29 cellular contexts compared by ENCODE assay signal in genomic region chr18:36593001-36593400, GRCh38.
DNase-seq lines count a peak whose midpoint lies in the region; ATAC-seq, FAIRE-seq and TF ChIP-seq lines count a peak whose summit lies in the region.
"Had no signal": no experiment of that assay in that cellular context is flagged by ENCODE, and none has a peak within 500 bp of the region (broad histone marks: within the 10 kb centered on the region; RNA-seq: fewer than 3 reads in every experiment).

No MANE protein-coding gene starts in this region.

- no peak overlapping the region for H3K9ac ChIP-seq in astrocyte (ENCODE audit: low read length)

- no peak overlapping the region for H3K4me2 ChIP-seq in astrocyte (ENCODE audit: low read length)

- H3K79me2 ChIP-seq in astrocyte (ENCODE audit: insufficient read depth, low read length): no peaks in the 10 kb centered on the region

- no peak overlapping the region for H3K27ac ChIP-seq in astrocyte (ENCODE audit: low read depth, low read length)
- no peak overlapping the region for H3K27ac ChIP-seq in adrenal gland
- H3K27ac ChIP-seq: heart left ventricle, thyroid gland had no signal

- H2AFZ ChIP-seq in astrocyte (ENCODE audit: low read depth, low read length): no peak overlapping the region

- H3K4me1 ChIP-seq in astrocyte (ENCODE audit: insufficient read depth, low read length): peaks cover 27% of the 10 kb centered on the region
- no peaks in the 10 kb centered on the region for H3K4me1 ChIP-seq in adrenal gland (replicated peaks in 1 of 2)
- H3K4me1 ChIP-seq: thyroid gland had no signal

- H3K9me3 Mint-ChIP-seq in HFFc6: no peaks in the 10 kb centered on the region
- peaks cover 6% of the 10 kb centered on the region for H3K9me3 Mint-ChIP-seq in astrocyte (ENCODE audit: unreplicated experiment)
- H3K9me3 Mint-ChIP-seq: activated CD4-positive, alpha-beta memory T cell treated with anti-CD3 and anti-CD28 coated beads for 36 hours; activated naive CD8-positive, alpha-beta T cell treated with anti-CD3 and anti-CD28 coated beads for 36 hours; mesothelial cell of epicardium; naive thymus-derived CD8-positive, alpha-beta T cell; stimulated activated naive CD8-positive, alpha-beta T cell treated with anti-CD3 and anti-CD28 coated beads, Interleukin-15, Interleukin-2, amounts not matched to agents 100 ng/mL and 50 ng/mL, for 24 hours had no signal

- no peaks in the 10 kb centered on the region for H3K27me3 ChIP-seq in astrocyte (ENCODE audit: insufficient read depth, low read length)
- H3K27me3 ChIP-seq in adrenal gland: no peaks in the 10 kb centered on the region
- H3K27me3 ChIP-seq: heart left ventricle, thyroid gland had no signal

- H3K27me3 Mint-ChIP-seq in HFFc6 (ENCODE audit: insufficient read depth): peaks cover 2% of the 10 kb centered on the region; the same call in 1 of the 2 replicates
- H3K27me3 Mint-ChIP-seq in astrocyte (ENCODE audit: low read depth, unreplicated experiment): peaks cover 6% of the 10 kb centered on the region
- H3K27me3 Mint-ChIP-seq: activated CD4-positive, alpha-beta memory T cell treated with anti-CD3 and anti-CD28 coated beads for 36 hours; activated naive CD8-positive, alpha-beta T cell treated with anti-CD3 and anti-CD28 coated beads for 36 hours; stimulated activated naive CD8-positive, alpha-beta T cell treated with anti-CD3 and anti-CD28 coated beads, Interleukin-15, Interleukin-2, amounts not matched to agents 100 ng/mL and 50 ng/mL, for 24 hours had no signal

- no peak for FAIRE-seq in astrocyte (lab: Jason Lieb, UNC)

- H3K36me3 Mint-ChIP-seq in HFFc6 (ENCODE audit: low read depth) (no peaks in the 10 kb centered on the region), astrocyte (ENCODE audit: low read depth, unreplicated experiment) (peaks cover 2% of the 10 kb centered on the region)
- H3K36me3 Mint-ChIP-seq: activated CD4-positive, alpha-beta memory T cell treated with anti-CD3 and anti-CD28 coated beads for 36 hours; activated naive CD8-positive, alpha-beta T cell treated with anti-CD3 and anti-CD28 coated beads for 36 hours; CD8-positive, alpha-beta memory T cell; mesothelial cell of epicardium; naive thymus-derived CD8-positive, alpha-beta T cell had no signal

- H4K20me1 ChIP-seq in astrocyte (ENCODE audit: insufficient read depth, low read length): no peaks in the 10 kb centered on the region

- no peak for ATAC-seq in HG02885 (IDR thresholded peaks at IDR 0.05; ENCODE audit: poor library complexity, unreplicated experiment)
- ATAC-seq: heart left ventricle; left lobe of liver; naive thymus-derived CD8-positive, alpha-beta T cell had no signal

- no peak for TF ChIP-seq POLR2A in adrenal gland (IDR thresholded peaks at IDR 0.05)

- no peaks in the 10 kb centered on the region for H3K9me3 ChIP-seq in astrocyte (ENCODE audit: insufficient read depth, low read depth, low read length)
- no peaks in the 10 kb centered on the region for H3K9me3 ChIP-seq in adrenal gland (replicated peaks in 1 of 3)
- H3K9me3 ChIP-seq: heart left ventricle, thyroid gland had no signal

- H3K4me3 Mint-ChIP-seq in HFFc6: peak overlapping the region; percentile 47; the same call in 1 of the 2 replicates
- no peak overlapping the region for H3K4me3 Mint-ChIP-seq in astrocyte (ENCODE audit: unreplicated experiment)
- H3K4me3 Mint-ChIP-seq: activated CD4-positive, alpha-beta memory T cell treated with anti-CD3 and anti-CD28 coated beads for 36 hours; activated naive CD8-positive, alpha-beta T cell treated with anti-CD3 and anti-CD28 coated beads for 36 hours; CD8-positive, alpha-beta memory T cell; mesothelial cell of epicardium; naive thymus-derived CD8-positive, alpha-beta T cell; stimulated activated naive CD8-positive, alpha-beta T cell treated with anti-CD3 and anti-CD28 coated beads, Interleukin-15, Interleukin-2, amounts not matched to agents 100 ng/mL and 50 ng/mL, for 24 hours had no signal

- DNase-seq in HFFc6: peak; percentile 35
- DNase-seq in astrocyte (ENCODE audit: low read depth): peak; percentile 18
- peak; percentile 35 for DNase-seq in fibroblast of mammary gland (ENCODE audit: low read depth)
- DNase-seq in stromal cell of bone marrow (ENCODE audit: low read depth): peak; percentile 45
- DNase-seq in NOMO-1 treated with dmso at 0.1 percent for 144 hours (lab: John Stamatoyannopoulos, UW; ENCODE audit: unreplicated experiment): no peak
- no peak for DNase-seq in adrenal gland
- DNase-seq: activated CD4-positive, alpha-beta memory T cell treated with anti-CD3 and anti-CD28 coated beads for 36 hours; activated CD4-positive, CD25-positive, alpha-beta regulatory T cell; activated effector memory CD4-positive, alpha-beta T cell treated with Interleukin-2 at 50 U/mL for 16 hours; activated naive CD8-positive, alpha-beta T cell treated with anti-CD3 and anti-CD28 coated beads for 36 hours; AML-193; CD8-positive, alpha-beta memory T cell; effector memory CD4-positive, alpha-beta T cell; GDM1; heart left ventricle; naive thymus-derived CD8-positive, alpha-beta T cell; NCI-H1092; NCI-H187; NCI-H2171 treated with DMSO at 0.1 percent for 48 hours; NCI-H524; retina; SIG-M5; SW 1271; T1000; thyroid gland had no signal

- H3K4me3 ChIP-seq in astrocyte (ENCODE audit: insufficient read depth, low read depth, low read length): no peak overlapping the region
- no peak overlapping the region for H3K4me3 ChIP-seq in fibroblast of mammary gland (ENCODE audit: control insufficient read depth, low read depth, low read length)
- H3K4me3 ChIP-seq in adrenal gland: no peak overlapping the region
- H3K4me3 ChIP-seq: heart left ventricle, thyroid gland had no signal

- H3K36me3 ChIP-seq in astrocyte (ENCODE audit: insufficient read depth, low read length): no peaks in the 10 kb centered on the region
- no peaks in the 10 kb centered on the region for H3K36me3 ChIP-seq in adrenal gland (replicated peaks in 1 of 2)
- H3K36me3 ChIP-seq: heart left ventricle, thyroid gland had no signal

- intact Hi-C loops in adrenal gland (cut with DNase I): no loop called here

- H3K27ac Mint-ChIP-seq in HFFc6 (peak overlapping the region; percentile 84), astrocyte (ENCODE audit: unreplicated experiment) (no peak overlapping the region)
- H3K27ac Mint-ChIP-seq: activated CD4-positive, alpha-beta memory T cell treated with anti-CD3 and anti-CD28 coated beads for 36 hours; activated naive CD8-positive, alpha-beta T cell treated with anti-CD3 and anti-CD28 coated beads for 36 hours; mesothelial cell of epicardium; naive thymus-derived CD8-positive, alpha-beta T cell; stimulated activated naive CD8-positive, alpha-beta T cell treated with anti-CD3 and anti-CD28 coated beads, Interleukin-15, Interleukin-2, amounts not matched to agents 100 ng/mL and 50 ng/mL, for 24 hours had no signal

- H3K4me1 Mint-ChIP-seq in HFFc6 (ENCODE audit: low read depth) (peaks cover 47% of the 10 kb centered on the region), astrocyte (ENCODE audit: low read depth, unreplicated experiment) (peaks cover 20% of the 10 kb centered on the region)
- H3K4me1 Mint-ChIP-seq: activated naive CD8-positive, alpha-beta T cell treated with anti-CD3 and anti-CD28 coated beads for 36 hours had no signal

- TF ChIP-seq CTCF in HFFc6 (IDR thresholded peaks at IDR 0.05) (no peak), astrocyte (IDR thresholded peaks at IDR 0.05; ENCODE audit: insufficient read depth, low read depth, low read length) (no peak), fibroblast of mammary gland (conservative IDR thresholded peaks at IDR 0.05; ENCODE audit: control insufficient read depth, insufficient read depth, low read depth, low read length) (no peak), adrenal gland (IDR thresholded peaks at IDR 0.05) (no peak)

Comparison
In these comparisons a context has a peak if more than half of its experiments do, and no peak if none do; other contexts are left out.
1. DNase-seq: peak in HFFc6 (single experiment), astrocyte (single experiment), fibroblast of mammary gland (single experiment) and stromal cell of bone marrow (single experiment); none in NOMO-1 treated with dmso at 0.1 percent for 144 hours (single experiment) and adrenal gland (0 of 7).